In genomic region chr4:89111833-89112563, GRCh38 we compare ENCODE assay signal across 8 cellular contexts. TPM values are rescaled to one million over a fixed set of nuclear protein-coding genes. Genes with fewer than 3 reads are reported as not detected.
A peak's percentile ranks its signal among the peaks of the same experiment; 100 is the strongest.
DNase-seq lines count a peak whose midpoint lies in the region; ATAC-seq and TF ChIP-seq lines count a peak whose summit lies in the region.

No MANE protein-coding gene starts in this region.

- TF ChIP-seq POLR2A in right lobe of liver (IDR thresholded peaks at IDR 0.05): peak; percentile 24

- no peak for ATAC-seq in central memory CD8-positive, alpha-beta T cell (replicated peaks; ENCODE audit: extremely low read depth, poor library complexity, severe bottlenecking)
- ATAC-seq in right lobe of liver: peak; percentile 47 to 60 (median 50)
- ATAC-seq in GM21576 (IDR thresholded peaks at IDR 0.05; ENCODE audit: unreplicated experiment): no peak
- ATAC-seq in HG03439 (IDR thresholded peaks at IDR 0.05; ENCODE audit: unreplicated experiment): no peak

- H3K27ac ChIP-seq in right lobe of liver (peak overlapping the region; percentile 83 to 95 (median 92)), tibial artery (peak overlapping the region; percentile 76 to 79)

- WGBS in right lobe of liver (ENCODE audit: insufficient coverage, low coverage, low lambda C conversion rate, missing lambda C conversion rate): 5% methylated on average over 15 of the region's 15 CpGs

- H3K9me3 ChIP-seq in right lobe of liver: no peaks in the 10 kb centered on the region
- H3K9me3 ChIP-seq in tibial artery: no peaks in the 10 kb centered on the region

- H3K4me1 Mint-ChIP-seq in activated naive CD4-positive, alpha-beta T cell treated with anti-CD3 and anti-CD28 coated beads for 36 hours (ENCODE audit: low read depth): peaks cover 11% of the 10 kb centered on the region
- peaks cover 25% of the 10 kb centered on the region for H3K4me1 Mint-ChIP-seq in central memory CD8-positive, alpha-beta T cell

- H3K9me3 Mint-ChIP-seq in activated naive CD4-positive, alpha-beta T cell treated with anti-CD3 and anti-CD28 coated beads for 36 hours: peaks cover 40% of the 10 kb centered on the region
- peaks cover 7% of the 10 kb centered on the region for H3K9me3 Mint-ChIP-seq in central memory CD8-positive, alpha-beta T cell

- H3K27me3 Mint-ChIP-seq in activated naive CD4-positive, alpha-beta T cell treated with anti-CD3 and anti-CD28 coated beads for 36 hours (ENCODE audit: low read depth): peaks cover 18% of the 10 kb centered on the region
- H3K27me3 Mint-ChIP-seq in central memory CD8-positive, alpha-beta T cell: peaks cover 33% of the 10 kb centered on the region

- no peaks in the 10 kb centered on the region for H3K36me3 ChIP-seq in right lobe of liver
- H3K36me3 ChIP-seq in tibial artery: no peaks in the 10 kb centered on the region

- peaks cover 19% of the 10 kb centered on the region for H3K36me3 Mint-ChIP-seq in activated naive CD4-positive, alpha-beta T cell treated with anti-CD3 and anti-CD28 coated beads for 36 hours (ENCODE audit: low read depth)
- H3K36me3 Mint-ChIP-seq in central memory CD8-positive, alpha-beta T cell (ENCODE audit: insufficient read depth): peaks cover 6% of the 10 kb centered on the region

- peak overlapping the region; percentile 77 to 90 (median 85) for H3K4me3 ChIP-seq in right lobe of liver
- peak overlapping the region; percentile 67 to 76 for H3K4me3 ChIP-seq in tibial artery

- intact Hi-C loops in activated naive CD4-positive, alpha-beta T cell treated with anti-CD3 and anti-CD28 coated beads for 36 hours (cut with micrococcal nuclease): loop anchor here (1.0 to 5.0 kb wide), 10 partner anchors 11 to 830 kb away; partner anchors contain the start of genes HERC3, NAP1L5, PPM1K and PYURF
- intact Hi-C loops in right lobe of liver (cut with DNase I): no loop called here
- intact Hi-C loops in tibial artery (cut with DNase I; ENCODE audit: low total_unique reads): loop anchor here (5.0 kb wide), 2 partner anchors 290 to 655 kb away; partner anchors contain the start of gene HERC5

- CTCF ChIA-PET in activated naive CD4-positive, alpha-beta T cell treated with anti-CD3 and anti-CD28 coated beads for 36 hours (lab: Charles Lee): no interaction called here

- H3K27ac Mint-ChIP-seq in activated naive CD4-positive, alpha-beta T cell treated with anti-CD3 and anti-CD28 coated beads for 36 hours: no peak overlapping the region
- peak overlapping the region; percentile 86 for H3K27ac Mint-ChIP-seq in central memory CD8-positive, alpha-beta T cell (ENCODE audit: low read depth)

- TF ChIP-seq CTCF in right lobe of liver (IDR thresholded peaks at IDR 0.05) (no peak), tibial artery (IDR thresholded peaks at IDR 0.05) (no peak)

- DNase-seq in activated naive CD4-positive, alpha-beta T cell treated with anti-CD3 and anti-CD28 coated beads for 36 hours: no peak
- DNase-seq in activated naive CD4-positive, alpha-beta T cell treated with anti-CD3 and anti-CD28 coated beads, Interleukin-2, amount 50 U/mL, for 16 hours: no peak
- peak; percentile 30 for DNase-seq in NCI-H526 treated with DMSO at 0.1 percent for 48 hours (lab: John Stamatoyannopoulos, UW)
- no peak for DNase-seq in central memory CD8-positive, alpha-beta T cell (ENCODE audit: low spot score in 2 of 2)
- DNase-seq in right lobe of liver: peak in 1 of 3 donors; percentile 83
- no peak for DNase-seq in tibial artery

- H3K4me1 ChIP-seq in right lobe of liver (peaks cover 0 to 44% (median 16%) of the 10 kb centered on the region in 4 donors), tibial artery (peaks cover 0 to 20% (median 9%) of the 10 kb centered on the region in 4 donors)

- no peaks in the 10 kb centered on the region for H3K27me3 ChIP-seq in right lobe of liver
- no peaks in the 10 kb centered on the region for H3K27me3 ChIP-seq in tibial artery

- H3K4me3 Mint-ChIP-seq in activated naive CD4-positive, alpha-beta T cell treated with anti-CD3 and anti-CD28 coated beads for 36 hours: peak overlapping the region; percentile 76
- peak overlapping the region; percentile 89 for H3K4me3 Mint-ChIP-seq in central memory CD8-positive, alpha-beta T cell

RNA-seq across cellular contexts. Expression of gene TIGD2, which starts 0.7 kb away (rescaled TPM):
- 1 to 10 TPM; 1.1 to 1.3 TPM for total RNA-seq in activated naive CD4-positive, alpha-beta T cell treated with anti-CD3 and anti-CD28 coated beads for 36 hours
- total RNA-seq in right lobe of liver: 10 to 100 TPM in 5 of 6 experiments, 1 to 10 TPM in 1; 8.5 to 16.8 (median 13.8) TPM

RNA-seq across cellular contexts. Expression of gene FAM13A, which starts 55.0 kb away (rescaled TPM):
- 1 to 10 TPM; 1.4 to 1.6 TPM for total RNA-seq in activated naive CD4-positive, alpha-beta T cell treated with anti-CD3 and anti-CD28 coated beads for 36 hours
- total RNA-seq in right lobe of liver: 10 to 100 TPM; 28.3 to 82.5 (median 51.7) TPM

Comparison
In these comparisons a context has a peak if more than half of its experiments do, and no peak if none do; other contexts are left out.
1. ATAC-seq: peak in right lobe of liver (4 of 4); none in central memory CD8-positive, alpha-beta T cell (single experiment), GM21576 (single experiment) and HG03439 (single experiment).
2. RNA of gene TIGD2, which starts 0.7 kb away (total RNA-seq): 8.5 to 16.8 TPM in right lobe of liver; 1.1 to 1.3 TPM in activated naive CD4-positive, alpha-beta T cell treated with anti-CD3 and anti-CD28 coated beads for 36 hours; every median in the first group is over 4 times any median in the second.
3. RNA of gene FAM13A, which starts 55.0 kb away (total RNA-seq): 28.3 to 82.5 TPM in right lobe of liver; 1.4 to 1.6 TPM in activated naive CD4-positive, alpha-beta T cell treated with anti-CD3 and anti-CD28 coated beads for 36 hours; every median in the first group is over 10 times any median in the second.
4. intact Hi-C loops: an anchor here in activated naive CD4-positive, alpha-beta T cell treated with anti-CD3 and anti-CD28 coated beads for 36 hours (1.0 to 5.0 kb wide) and tibial artery (5.0 kb wide); none called in right lobe of liver.